ENCODE assay signal across 17 cellular contexts in the genomic region with DNA sequence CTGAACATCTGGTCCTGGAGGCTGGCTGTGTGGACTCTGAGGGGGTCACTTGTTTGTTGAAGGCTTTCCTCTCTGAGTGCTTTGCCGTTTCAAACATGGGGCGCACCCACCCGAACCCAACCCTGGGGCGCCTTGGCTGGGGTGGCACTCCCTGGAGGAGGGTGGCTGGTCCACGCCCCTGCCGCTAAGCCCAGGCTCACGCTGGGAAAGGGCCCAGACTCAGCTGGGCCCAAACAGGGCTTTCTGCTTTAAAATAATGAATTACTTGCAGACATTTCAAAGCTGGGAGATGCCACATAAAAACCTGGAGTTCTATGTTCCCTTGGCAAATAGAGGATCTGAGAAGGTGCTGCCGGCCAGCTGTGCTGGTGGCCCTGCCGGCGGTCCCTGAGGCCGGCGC.
DNase-seq lines count a peak whose midpoint lies in the region; ATAC-seq and TF ChIP-seq lines count a peak whose summit lies in the region.
"Had no signal": no experiment of that assay in that cellular context is flagged by ENCODE, and none has a peak within 500 bp of the region (broad histone marks: within the 10 kb centered on the region; RNA-seq: fewer than 3 reads in every experiment).

No MANE protein-coding gene starts in this region.

- H3K9ac ChIP-seq in BLaER1, result peak overlapping the region; percentile 42

- no peaks in the 10 kb centered on the region for H3K36me3 Mint-ChIP-seq in nephron progenitor cell (ENCODE audit: low read depth)
- no peaks in the 10 kb centered on the region for H3K36me3 Mint-ChIP-seq in effector memory CD8-positive, alpha-beta T cell (ENCODE audit: insufficient read depth)
- H3K36me3 Mint-ChIP-seq: CD4-positive, alpha-beta memory T cell had no signal

- peaks cover 20% of the 10 kb centered on the region for H3K27me3 Mint-ChIP-seq in nephron progenitor cell (ENCODE audit: low read depth, poor library complexity)
- peaks cover 0 to 9% of the 10 kb centered on the region in 2 donors for H3K27me3 Mint-ChIP-seq in effector memory CD8-positive, alpha-beta T cell
- H3K27me3 Mint-ChIP-seq: CD4-positive, alpha-beta memory T cell; IgD-negative memory B cell had no signal

- H4K20me1 ChIP-seq in BLaER1, result no peaks in the 10 kb centered on the region

- intact Hi-C loops in spleen (cut with DNase I; ENCODE audit: low total_unique reads), result no loop called here

- H3K36me3 ChIP-seq in BLaER1 (no peaks in the 10 kb centered on the region; the same call in 1 of the 2 replicates), HEK293 (ENCODE audit: control insufficient read depth in 2 of 2, insufficient read depth in 1 of 2, low read length in 2 of 2) (no peaks in the 10 kb centered on the region), spleen (no peaks in the 10 kb centered on the region)

- no peaks in the 10 kb centered on the region for H3K9me3 Mint-ChIP-seq in nephron progenitor cell
- H3K9me3 Mint-ChIP-seq in effector memory CD8-positive, alpha-beta T cell, result peaks cover 9 to 15% of the 10 kb centered on the region in 2 donors
- H3K9me3 Mint-ChIP-seq: IgD-negative memory B cell had no signal

- POLR2A ChIA-PET in HEK293 (lab: Yijun Ruan, JAX), result no interaction called here

- TF ChIP-seq CTCF in HEK293 (tag by site-specific recombination; IDR thresholded peaks at IDR 0.05) (no peak), nephron progenitor cell (IDR thresholded peaks at IDR 0.05) (no peak), spleen (IDR thresholded peaks at IDR 0.05 in 8 of 11, conservative IDR thresholded peaks at IDR 0.05 in 3 of 11) (no peak)

- DNase-seq in nephron progenitor cell (no peak), spleen (peak; percentile 41), activated gamma-delta T cell treated with Interleukin-2 at 50 U/mL for 16 hours (no peak)
- no peak for DNase-seq in effector memory CD8-positive, alpha-beta T cell
- DNase-seq: 8988T; AML-193; C1 segment of cervical spinal cord; CD4-positive, alpha-beta memory T cell; COR-L47; DND-41; GDM1; H9 had no signal

- H3K4me3 Mint-ChIP-seq in nephron progenitor cell, result no peak overlapping the region
- no peak overlapping the region for H3K4me3 Mint-ChIP-seq in effector memory CD8-positive, alpha-beta T cell
- H3K4me3 Mint-ChIP-seq: CD4-positive, alpha-beta memory T cell; GM23338; H9; IgD-negative memory B cell had no signal

- H3K4me3 ChIP-seq in BLaER1 (no peak overlapping the region), HEK293 (ENCODE audit: low read depth, low read length) (no peak overlapping the region), spleen (no peak overlapping the region)
- H3K4me3 ChIP-seq: GM23338 had no signal

- H3K4me1 ChIP-seq in BLaER1, result peaks cover 97% of the 10 kb centered on the region
- H3K4me1 ChIP-seq in HEK293 (ENCODE audit: control insufficient read depth, insufficient read depth, low read length), result no peaks in the 10 kb centered on the region
- peaks cover 0 to 4% (median 0%) of the 10 kb centered on the region in 6 donors for H3K4me1 ChIP-seq in spleen

- H3K9me3 ChIP-seq in BLaER1 (no peaks in the 10 kb centered on the region), HEK293 (ENCODE audit: control insufficient read depth, insufficient read depth, low read depth, low read length) (no peaks in the 10 kb centered on the region), spleen (no peaks in the 10 kb centered on the region)

- H3K4me1 Mint-ChIP-seq in nephron progenitor cell, result peaks cover 77% of the 10 kb centered on the region
- peaks cover 0 to 3% of the 10 kb centered on the region in 2 donors for H3K4me1 Mint-ChIP-seq in effector memory CD8-positive, alpha-beta T cell (ENCODE audit: low read depth in 2 of 2)
- H3K4me1 Mint-ChIP-seq: GM23338 had no signal

- H3K27ac Mint-ChIP-seq in nephron progenitor cell, result peak overlapping the region; percentile 19
- H3K27ac Mint-ChIP-seq in effector memory CD8-positive, alpha-beta T cell, result no peak overlapping the region
- H3K27ac Mint-ChIP-seq: CD4-positive, alpha-beta memory T cell; GM23338; H9; IgD-negative memory B cell had no signal

- H3K27ac ChIP-seq in BLaER1, result peak overlapping the region; percentile 78
- H3K27ac ChIP-seq in HEK293 (ENCODE audit: extremely low read depth, low read depth, low read length), result no peak overlapping the region
- H3K27ac ChIP-seq in spleen, result no peak overlapping the region

- 79 to 91% (median 89%) methylated on average over 12 of the region's 12 CpGs for WGBS in spleen, 5 donors

- no peak for ATAC-seq in GM19452 (IDR thresholded peaks at IDR 0.05; ENCODE audit: unreplicated experiment)
- no peak for ATAC-seq in effector memory CD8-positive, alpha-beta T cell (replicated peaks)

- peak overlapping the region; percentile 78 for H3K4me2 ChIP-seq in BLaER1
- H3K4me2 ChIP-seq: GM23338 had no signal

- H3K27me3 ChIP-seq in BLaER1 (no peaks in the 10 kb centered on the region), spleen (replicated peaks in 1 of 7) (peaks cover 0 to 4% (median 0%) of the 10 kb centered on the region in 7 donors)

- no peak for TF ChIP-seq POLR2A in spleen (IDR thresholded peaks at IDR 0.05)

- CTCF ChIA-PET in HEK293 (lab: Yijun Ruan, JAX), result no interaction called here

TF ChIP-seq in HEK293, 187 proteins besides CTCF, POLR2A, EP300 and RAD21:
- TF ChIP-seq ZFP41 (tag by site-specific recombination; IDR thresholded peaks at IDR 0.05; ENCODE audit: borderline replicate concordance) (no peak), KLF1 (tag by site-specific recombination; IDR thresholded peaks at IDR 0.05) (0 out of 2 replicates have a peak, but pooled peaks have one; percentile 20)
